8 cellular contexts compared by ENCODE assay signal in genomic region chr19:46713781-46714522, GRCh38. TPM values are rescaled to one million over a fixed set of nuclear protein-coding genes. Genes with fewer than 3 reads are reported as not detected.
DNase-seq lines count a peak whose midpoint lies in the region; ATAC-seq and TF ChIP-seq lines count a peak whose summit lies in the region.

No MANE protein-coding gene starts in this region.

- H3K36me3 ChIP-seq in iPS-20b (ENCODE audit: insufficient read depth, low read depth, low read length), result peaks cover 13% of the 10 kb centered on the region

- peak overlapping the region; percentile 91 to 97 (median 95) for H3K4me3 Mint-ChIP-seq in brain

- H3K9me3 ChIP-seq in iPS-20b (ENCODE audit: insufficient read depth, low read depth, low read length), result no peaks in the 10 kb centered on the region

- peaks cover 11% of the 10 kb centered on the region for H3K27me3 Mint-ChIP-seq in brain

- peaks cover 12% of the 10 kb centered on the region for H3K36me3 Mint-ChIP-seq in brain

- H3K4me3 ChIP-seq in iPS-20b (ENCODE audit: low read length) (peak overlapping the region; percentile 76), skin epidermis (peak overlapping the region; percentile 52 to 93 (median 85))

- peak overlapping the region; percentile 89; the same call in 1 of the 2 replicates for H3K9ac ChIP-seq in iPS-20b (ENCODE audit: low read depth, low read length)

- H3K27ac ChIP-seq in iPS-20b (ENCODE audit: low read length), result peak overlapping the region; percentile 61
- peak overlapping the region; percentile 40 to 97 (median 91) for H3K27ac ChIP-seq in skin epidermis

- no peak for ATAC-seq in HG03521 (IDR thresholded peaks at IDR 0.05; ENCODE audit: unreplicated experiment)
- no peak for ATAC-seq in GM21367 (IDR thresholded peaks at IDR 0.05; ENCODE audit: unreplicated experiment)

- peaks cover 35% of the 10 kb centered on the region for H3K4me1 Mint-ChIP-seq in brain

- peak overlapping the region; percentile 69 to 91 (median 81) for H3K27ac Mint-ChIP-seq in brain

- H3K9me3 Mint-ChIP-seq in brain, result no peaks in the 10 kb centered on the region

- peaks cover 19% of the 10 kb centered on the region; the same call in 1 of the 2 replicates for H3K4me1 ChIP-seq in iPS-20b (ENCODE audit: insufficient read depth, low read length)

- DNase-seq in GM04503 (ENCODE audit: low read depth) (peak; percentile 47), NCI-H1092 treated with DMSO at 0.1 percent for 48 hours (lab: John Stamatoyannopoulos, UW) (peak; percentile 50), UCSD-AML1 (lab: John Stamatoyannopoulos, UW; ENCODE audit: unreplicated experiment) (peak; percentile 94)

- H3K27me3 ChIP-seq in iPS-20b (ENCODE audit: insufficient read depth, low read length), result no peaks in the 10 kb centered on the region

- no peak for TF ChIP-seq CTCF in brain (conservative IDR thresholded peaks at IDR 0.05)

RNA-seq across cellular contexts. Expression of gene PRKD2, which starts 3.0 kb away (rescaled TPM):
- polyA plus RNA-seq in brain (ENCODE audit: insufficient read depth, low read depth, low replicate concordance), result 42.0 TPM

RNA-seq across cellular contexts. Expression of gene FKRP, which starts 31.9 kb away (rescaled TPM):
- 9.0 TPM for polyA plus RNA-seq in brain (ENCODE audit: insufficient read depth, low read depth, low replicate concordance)

RNA-seq across cellular contexts. Expression of gene STRN4, which starts 32.3 kb away (rescaled TPM):
- 104 TPM for polyA plus RNA-seq in brain (ENCODE audit: insufficient read depth, low read depth, low replicate concordance)

RNA-seq across cellular contexts. Expression of gene DACT3, which starts 53.0 kb away (rescaled TPM):
- 27.4 TPM for polyA plus RNA-seq in brain (ENCODE audit: insufficient read depth, low read depth, low replicate concordance)
